Comparison of ENCODE assay signal across 16 cellular contexts in the genomic region with DNA sequence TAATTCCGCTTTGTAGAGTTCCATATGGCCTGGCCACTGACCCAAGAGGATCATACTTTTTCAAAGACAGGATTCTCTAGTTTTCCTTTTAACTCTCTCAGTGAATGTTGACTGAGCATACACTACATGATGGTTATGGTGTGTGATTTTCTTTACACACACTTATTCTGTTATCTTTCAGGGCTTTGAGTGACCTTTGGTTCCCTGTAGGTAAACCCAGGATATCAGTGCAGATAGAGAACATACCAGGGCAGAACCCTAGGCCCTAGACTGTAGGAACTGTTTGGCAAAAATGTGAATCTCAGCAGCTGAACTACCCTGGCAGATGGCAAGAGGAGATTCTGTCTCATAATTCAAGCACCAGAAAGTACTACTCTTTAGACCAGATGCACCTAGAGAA.
DNase-seq lines count a peak whose midpoint lies in the region; ATAC-seq, FAIRE-seq and TF ChIP-seq lines count a peak whose summit lies in the region.
"Had no signal": no experiment of that assay in that cellular context is flagged by ENCODE, and none has a peak within 500 bp of the region (broad histone marks: within the 10 kb centered on the region; RNA-seq: fewer than 3 reads in every experiment).

No MANE protein-coding gene starts in this region.

- H3K27ac ChIP-seq in GM23338 (ENCODE audit: low read depth) (no peak overlapping the region), esophagus muscularis mucosa (replicated peaks in 1 of 4) (no peak overlapping the region)
- H3K27ac ChIP-seq: BLaER1 treated with 17β-estradiol and CSF1 and Interleukin-3, amounts not matched to agents 10 nM and 100 nM had no signal

- H3K36me3 ChIP-seq in GM23338 (ENCODE audit: insufficient read depth) (no peaks in the 10 kb centered on the region), mucosa of descending colon (ENCODE audit: low read depth) (no peaks in the 10 kb centered on the region), esophagus muscularis mucosa (no peaks in the 10 kb centered on the region)
- H3K36me3 ChIP-seq: BLaER1 treated with 17β-estradiol and CSF1 and Interleukin-3, amounts not matched to agents 10 nM and 100 nM had no signal

- no peak overlapping the region for H3K4me3 ChIP-seq in GM23338
- no peak overlapping the region for H3K4me3 ChIP-seq in mucosa of descending colon
- H3K4me3 ChIP-seq in esophagus muscularis mucosa = no peak overlapping the region
- H3K4me3 ChIP-seq: BLaER1 treated with 17β-estradiol and CSF1 and Interleukin-3, amounts not matched to agents 10 nM and 100 nM; K562 had no signal

- 0% methylated on average over 1 of the region's 1 CpG for WGBS in esophagus muscularis mucosa

- no peak overlapping the region for H3K4me3 Mint-ChIP-seq in GM23338
- H3K4me3 Mint-ChIP-seq: B cell, H9 had no signal

- no peaks in the 10 kb centered on the region for H3K9me3 Mint-ChIP-seq in GM23338
- H3K9me3 Mint-ChIP-seq: H9 had no signal

- no peak overlapping the region for H2AFZ ChIP-seq in GM23338

- ATAC-seq in GM23338 = no peak
- ATAC-seq in mucosa of descending colon = peak; percentile 24
- ATAC-seq: K562 had no signal

- no peaks in the 10 kb centered on the region for H3K79me2 ChIP-seq in GM23338 (replicated peaks; ENCODE audit: insufficient read depth)

- H3K4me1 ChIP-seq in GM23338 (ENCODE audit: insufficient read depth) = peaks cover 19% of the 10 kb centered on the region; the same call in 1 of the 2 replicates
- H3K4me1 ChIP-seq in mucosa of descending colon (ENCODE audit: low read depth) = no peaks in the 10 kb centered on the region
- peaks cover 0 to 5% (median 0%) of the 10 kb centered on the region in 4 donors for H3K4me1 ChIP-seq in esophagus muscularis mucosa

- H3K9me3 ChIP-seq in mucosa of descending colon = no peaks in the 10 kb centered on the region
- H3K9me3 ChIP-seq in esophagus muscularis mucosa = no peaks in the 10 kb centered on the region
- H3K9me3 ChIP-seq: BLaER1 treated with 17β-estradiol and CSF1 and Interleukin-3, amounts not matched to agents 10 nM and 100 nM had no signal

- no peak for FAIRE-seq in GM12892 (lab: Jason Lieb, UNC)
- FAIRE-seq: H1, K562 had no signal

- H3F3A ChIP-seq in GM23338 (replicated peaks; ENCODE audit: low read depth) = no peaks in the 10 kb centered on the region

- H3K27me3 ChIP-seq in GM23338 (ENCODE audit: insufficient read depth) (no peaks in the 10 kb centered on the region), esophagus muscularis mucosa (peaks cover 0 to 23% (median 0%) of the 10 kb centered on the region in 4 donors)

- H3K4me1 Mint-ChIP-seq in GM23338 = peaks cover 34% of the 10 kb centered on the region
- H3K4me1 Mint-ChIP-seq: B cell had no signal

- peaks cover 4% of the 10 kb centered on the region for H3K27me3 Mint-ChIP-seq in GM23338 (ENCODE audit: insufficient read depth, low read depth, poor library complexity)

- no peak overlapping the region for H3K4me2 ChIP-seq in GM23338

- no peaks in the 10 kb centered on the region for H3K9me2 ChIP-seq in GM23338 (ENCODE audit: insufficient read depth)

- intact Hi-C loops in mucosa of descending colon (cut with DNase I, micrococcal nuclease) = loop anchor here in 1 of 2 donors (10.0 kb wide), 1 partner anchor 222 kb away; no protein-coding TSS in a partner anchor
- intact Hi-C loops in esophagus muscularis mucosa (cut with DNase I) = no loop called here

- no peak for TF ChIP-seq CTCF in GM23338 (conservative IDR thresholded peaks at IDR 0.05; ENCODE audit: low read depth in 2 of 2)
- TF ChIP-seq CTCF in mucosa of descending colon (IDR thresholded peaks at IDR 0.05) = no peak
- TF ChIP-seq CTCF in esophagus muscularis mucosa (IDR thresholded peaks at IDR 0.05) = no peak

- TF ChIP-seq EP300 in esophagus muscularis mucosa (IDR thresholded peaks at IDR 0.05) = no peak

- TF ChIP-seq POLR2A in GM12892 (IDR thresholded peaks at IDR 0.05; ENCODE audit: low read depth, low read length) (no peak), esophagus muscularis mucosa (IDR thresholded peaks at IDR 0.05; ENCODE audit: low read depth) (no peak)

- no peak for DNase-seq in GM23338 (ENCODE audit: low spot score)
- DNase-seq in RPMI8226 = peak; percentile 35
- DNase-seq in mucosa of descending colon = no peak
- DNase-seq in pons (ENCODE audit: low spot score) = peak; percentile 3
- no peak for DNase-seq in GM12892 (ENCODE audit: insufficient read length)
- DNase-seq in esophagus muscularis mucosa (ENCODE audit: extremely low spot score) = no peak
- DNase-seq in NCI-H510A treated with DMSO at 0.1 percent for 48 hours (lab: John Stamatoyannopoulos, UW) = no peak
- DNase-seq: Calu3, DMS79 treated with DMSO at 0.1 percent for 48 hours, GF-D8, H9, IMR-90 had no signal

- H4K20me1 ChIP-seq in GM23338 (replicated peaks; ENCODE audit: insufficient read depth) = 0 out of 2 replicates have a peak, but pooled peaks cover 4% of the 10 kb centered on the region
- H4K20me1 ChIP-seq: BLaER1 treated with 17β-estradiol and CSF1 and Interleukin-3, amounts not matched to agents 10 nM and 100 nM had no signal

- H3K27ac Mint-ChIP-seq in GM23338 = peak overlapping the region; percentile 15; the same call in 1 of the 2 replicates
- H3K27ac Mint-ChIP-seq: B cell had no signal

- no peaks in the 10 kb centered on the region for H3K36me3 Mint-ChIP-seq in GM23338 (ENCODE audit: low read depth)

TF ChIP-seq in GM23338, 12 proteins besides CTCF, POLR2A, EP300 and RAD21 (continues in another document):
- TF ChIP-seq, protein P1, sequence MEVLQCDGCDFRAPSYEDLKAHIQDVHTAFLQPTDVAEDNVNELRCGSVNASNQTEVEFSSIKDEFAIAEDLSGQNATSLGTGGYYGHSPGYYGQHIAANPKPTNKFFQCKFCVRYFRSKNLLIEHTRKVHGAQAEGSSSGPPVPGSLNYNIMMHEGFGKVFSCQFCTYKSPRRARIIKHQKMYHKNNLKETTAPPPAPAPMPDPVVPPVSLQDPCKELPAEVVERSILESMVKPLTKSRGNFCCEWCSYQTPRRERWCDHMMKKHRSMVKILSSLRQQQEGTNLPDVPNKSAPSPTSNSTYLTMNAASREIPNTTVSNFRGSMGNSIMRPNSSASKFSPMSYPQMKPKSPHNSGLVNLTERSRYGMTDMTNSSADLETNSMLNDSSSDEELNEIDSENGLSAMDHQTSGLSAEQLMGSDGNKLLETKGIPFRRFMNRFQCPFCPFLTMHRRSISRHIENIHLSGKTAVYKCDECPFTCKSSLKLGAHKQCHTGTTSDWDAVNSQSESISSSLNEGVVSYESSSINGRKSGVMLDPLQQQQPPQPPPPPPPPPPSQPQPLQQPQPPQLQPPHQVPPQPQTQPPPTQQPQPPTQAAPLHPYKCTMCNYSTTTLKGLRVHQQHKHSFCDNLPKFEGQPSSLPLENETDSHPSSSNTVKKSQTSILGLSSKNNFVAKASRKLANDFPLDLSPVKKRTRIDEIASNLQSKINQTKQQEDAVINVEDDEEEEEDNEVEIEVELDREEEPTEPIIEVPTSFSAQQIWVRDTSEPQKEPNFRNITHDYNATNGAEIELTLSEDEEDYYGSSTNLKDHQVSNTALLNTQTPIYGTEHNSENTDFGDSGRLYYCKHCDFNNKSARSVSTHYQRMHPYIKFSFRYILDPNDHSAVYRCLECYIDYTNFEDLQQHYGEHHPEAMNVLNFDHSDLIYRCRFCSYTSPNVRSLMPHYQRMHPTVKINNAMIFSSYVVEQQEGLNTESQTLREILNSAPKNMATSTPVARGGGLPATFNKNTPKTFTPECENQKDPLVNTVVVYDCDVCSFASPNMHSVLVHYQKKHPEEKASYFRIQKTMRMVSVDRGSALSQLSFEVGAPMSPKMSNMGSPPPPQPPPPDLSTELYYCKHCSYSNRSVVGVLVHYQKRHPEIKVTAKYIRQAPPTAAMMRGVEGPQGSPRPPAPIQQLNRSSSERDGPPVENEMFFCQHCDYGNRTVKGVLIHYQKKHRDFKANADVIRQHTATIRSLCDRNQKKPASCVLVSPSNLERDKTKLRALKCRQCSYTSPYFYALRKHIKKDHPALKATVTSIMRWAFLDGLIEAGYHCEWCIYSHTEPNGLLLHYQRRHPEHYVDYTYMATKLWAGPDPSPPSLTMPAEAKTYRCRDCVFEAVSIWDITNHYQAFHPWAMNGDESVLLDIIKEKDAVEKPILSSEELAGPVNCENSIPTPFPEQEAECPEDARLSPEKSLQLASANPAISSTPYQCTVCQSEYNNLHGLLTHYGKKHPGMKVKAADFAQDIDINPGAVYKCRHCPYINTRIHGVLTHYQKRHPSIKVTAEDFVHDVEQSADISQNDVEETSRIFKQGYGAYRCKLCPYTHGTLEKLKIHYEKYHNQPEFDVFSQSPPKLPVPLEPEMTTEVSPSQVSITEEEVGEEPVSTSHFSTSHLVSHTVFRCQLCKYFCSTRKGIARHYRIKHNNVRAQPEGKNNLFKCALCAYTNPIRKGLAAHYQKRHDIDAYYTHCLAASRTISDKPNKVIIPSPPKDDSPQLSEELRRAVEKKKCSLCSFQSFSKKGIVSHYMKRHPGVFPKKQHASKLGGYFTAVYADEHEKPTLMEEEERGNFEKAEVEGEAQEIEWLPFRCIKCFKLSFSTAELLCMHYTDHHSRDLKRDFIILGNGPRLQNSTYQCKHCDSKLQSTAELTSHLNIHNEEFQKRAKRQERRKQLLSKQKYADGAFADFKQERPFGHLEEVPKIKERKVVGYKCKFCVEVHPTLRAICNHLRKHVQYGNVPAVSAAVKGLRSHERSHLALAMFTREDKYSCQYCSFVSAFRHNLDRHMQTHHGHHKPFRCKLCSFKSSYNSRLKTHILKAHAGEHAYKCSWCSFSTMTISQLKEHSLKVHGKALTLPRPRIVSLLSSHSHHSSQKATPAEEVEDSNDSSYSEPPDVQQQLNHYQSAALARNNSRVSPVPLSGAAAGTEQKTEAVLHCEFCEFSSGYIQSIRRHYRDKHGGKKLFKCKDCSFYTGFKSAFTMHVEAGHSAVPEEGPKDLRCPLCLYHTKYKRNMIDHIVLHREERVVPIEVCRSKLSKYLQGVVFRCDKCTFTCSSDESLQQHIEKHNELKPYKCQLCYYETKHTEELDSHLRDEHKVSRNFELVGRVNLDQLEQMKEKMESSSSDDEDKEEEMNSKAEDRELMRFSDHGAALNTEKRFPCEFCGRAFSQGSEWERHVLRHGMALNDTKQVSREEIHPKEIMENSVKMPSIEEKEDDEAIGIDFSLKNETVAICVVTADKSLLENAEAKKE (CRISPR knock-in tag; IDR thresholded peaks at IDR 0.05) = no peak
- TF ChIP-seq, protein P2, sequence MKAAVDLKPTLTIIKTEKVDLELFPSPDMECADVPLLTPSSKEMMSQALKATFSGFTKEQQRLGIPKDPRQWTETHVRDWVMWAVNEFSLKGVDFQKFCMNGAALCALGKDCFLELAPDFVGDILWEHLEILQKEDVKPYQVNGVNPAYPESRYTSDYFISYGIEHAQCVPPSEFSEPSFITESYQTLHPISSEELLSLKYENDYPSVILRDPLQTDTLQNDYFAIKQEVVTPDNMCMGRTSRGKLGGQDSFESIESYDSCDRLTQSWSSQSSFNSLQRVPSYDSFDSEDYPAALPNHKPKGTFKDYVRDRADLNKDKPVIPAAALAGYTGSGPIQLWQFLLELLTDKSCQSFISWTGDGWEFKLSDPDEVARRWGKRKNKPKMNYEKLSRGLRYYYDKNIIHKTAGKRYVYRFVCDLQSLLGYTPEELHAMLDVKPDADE (IDR thresholded peaks at IDR 0.05) = no peak

Comparison
In these comparisons a context has a peak if more than half of its experiments do, and no peak if none do; other contexts are left out.
1. DNase-seq: peak in RPMI8226 (single experiment) and pons (single experiment); none in GM23338 (single experiment), mucosa of descending colon (0 of 3), GM12892 (single experiment), esophagus muscularis mucosa (single experiment) and NCI-H510A treated with DMSO at 0.1 percent for 48 hours (single experiment).